ENCODE assay signal across 36 cellular contexts in the genomic region with DNA sequence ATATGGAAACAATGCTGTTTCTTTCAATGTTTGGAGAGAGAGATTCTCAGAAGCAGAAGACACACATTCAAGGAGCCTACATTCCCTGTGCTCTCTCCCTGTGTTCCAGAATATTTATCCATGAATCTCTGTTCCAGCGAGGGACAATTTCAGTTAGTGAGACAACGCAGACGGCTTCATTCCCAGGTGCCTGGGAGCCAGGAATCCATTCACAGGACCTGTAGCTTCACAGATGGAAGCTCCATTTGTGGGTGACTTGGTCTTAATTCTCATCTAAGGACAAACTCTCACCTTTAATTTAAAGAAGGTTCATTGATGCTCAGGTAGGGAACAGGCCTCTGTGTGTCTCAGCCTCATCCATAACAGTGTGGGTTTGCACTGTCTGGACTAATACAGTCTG.
"Had no signal": no experiment of that assay in that cellular context is flagged by ENCODE, and none has a peak within 500 bp of the region (broad histone marks: within the 10 kb centered on the region; RNA-seq: fewer than 3 reads in every experiment).

No MANE protein-coding gene starts in this region.

- H3K79me2 ChIP-seq: hepatocyte had no signal

- H3K36me3 Mint-ChIP-seq: activated CD4-positive, alpha-beta memory T cell treated with anti-CD3 and anti-CD28 coated beads for 36 hours; activated CD8-positive, alpha-beta memory T cell treated with anti-CD3 and anti-CD28 coated beads, Interleukin-2, amount 10 ng/mL, durations not matched to agents 7 days and 5 days; activated naive CD4-positive, alpha-beta T cell treated with anti-CD3 and anti-CD28 coated beads, Interleukin-2, amount 50 U/mL, for 24 hours; activated naive CD8-positive, alpha-beta T cell treated with anti-CD3 and anti-CD28 coated beads for 36 hours had no signal

- H3K27ac Mint-ChIP-seq: activated CD4-positive, alpha-beta memory T cell treated with anti-CD3 and anti-CD28 coated beads for 36 hours; activated CD4-positive, alpha-beta T cell treated with anti-CD3 and anti-CD28 coated beads for 36 hours; activated CD4-positive, alpha-beta T cell treated with anti-CD3 and anti-CD28 coated beads, Interleukin-2, amount 10 ng/mL, durations not matched to agents 24 days and 14 days; activated CD8-positive, alpha-beta memory T cell treated with anti-CD3 and anti-CD28 coated beads, Interleukin-2, amount 10 ng/mL, durations not matched to agents 7 days and 5 days; activated CD8-positive, alpha-beta T cell treated with anti-CD3 and anti-CD28 coated beads, Interleukin-2, amount 10 ng/mL, durations not matched to agents 7 days and 5 days; activated naive CD4-positive, alpha-beta T cell treated with anti-CD3 and anti-CD28 coated beads for 36 hours; activated naive CD4-positive, alpha-beta T cell treated with anti-CD3 and anti-CD28 coated beads, Interleukin-2, amount 50 U/mL, for 24 hours; activated naive CD8-positive, alpha-beta T cell treated with anti-CD3 and anti-CD28 coated beads for 36 hours; activated naive CD8-positive, alpha-beta T cell treated with anti-CD3 and anti-CD28 coated beads, Interleukin-2, amount 50 U/mL, for 24 hours; activated T-helper 1 cell treated with anti-CD3 and anti-CD28 coated beads, Interleukin-12 subunit alpha, Interleukin-12 subunit beta, Interleukin-2, Interleukin-4 antibody, amounts not matched to agents 30 ng/mL and 10 ng/mL and 1 ng/mL, durations not matched to agents 14 hours and 24 hours and 36 hours; activated T-helper 2 cell treated with anti-CD3 and anti-CD28 coated beads, Interferon-gamma antibody, Interleukin-2, Interleukin-4, amounts not matched to agents 10 μg/mL and 5 μg/mL and 100 μg/mL, durations not matched to agents 14 hours and 24 hours and 36 hours; effector memory CD8-positive, alpha-beta T cell; T-helper 17 cell; T-helper 2 cell treated with Interferon-gamma antibody and Interleukin-4, amounts not matched to agents 5 μg/mL and 100 μg/mL, for 36 hours had no signal

- H3K9me3 ChIP-seq: adrenal gland, body of pancreas, esophagus muscularis mucosa, heart right ventricle had no signal

- H3K4me1 Mint-ChIP-seq: activated CD4-positive, alpha-beta T cell treated with anti-CD3 and anti-CD28 coated beads for 36 hours; activated CD4-positive, alpha-beta T cell treated with anti-CD3 and anti-CD28 coated beads, Interleukin-2, amount 10 ng/mL, durations not matched to agents 24 days and 14 days; activated CD8-positive, alpha-beta memory T cell treated with anti-CD3 and anti-CD28 coated beads, Interleukin-2, amount 10 ng/mL, durations not matched to agents 7 days and 5 days; activated naive CD4-positive, alpha-beta T cell treated with anti-CD3 and anti-CD28 coated beads, Interleukin-2, amount 50 U/mL, for 24 hours; activated naive CD8-positive, alpha-beta T cell treated with anti-CD3 and anti-CD28 coated beads for 36 hours; activated naive CD8-positive, alpha-beta T cell treated with anti-CD3 and anti-CD28 coated beads, Interleukin-2, amount 50 U/mL, for 24 hours; central memory CD8-positive, alpha-beta T cell; T-helper 17 cell had no signal

- DNase-seq: activated CD4-positive, alpha-beta memory T cell treated with anti-CD3 and anti-CD28 coated beads for 36 hours; activated CD4-positive, alpha-beta T cell treated with anti-CD3 and anti-CD28 coated beads for 36 hours; activated CD4-positive, alpha-beta T cell treated with anti-CD3 and anti-CD28 coated beads, Interleukin-2, amount 10 ng/mL, durations not matched to agents 24 days and 14 days; activated CD4-positive, CD25-positive, alpha-beta regulatory T cell; activated CD4-positive, CD25-positive, alpha-beta regulatory T cell treated with anti-CD3 and anti-CD28 coated beads, Interleukin-2, amount 50 U/mL, for 72 hours; activated CD8-positive, alpha-beta memory T cell treated with anti-CD3 and anti-CD28 coated beads, Interleukin-2, amount 10 ng/mL, durations not matched to agents 7 days and 5 days; activated CD8-positive, alpha-beta memory T cell treated with anti-CD3 and anti-CD28 coated beads, Interleukin-2, amount 50 U/mL, for 4 hours; activated CD8-positive, alpha-beta T cell treated with anti-CD3 and anti-CD28 coated beads, Interleukin-2, amount 10 ng/mL, durations not matched to agents 7 days and 5 days; activated effector memory CD4-positive, alpha-beta T cell treated with anti-CD3 and anti-CD28 coated beads, Interleukin-2, amount 50 U/mL, for 16 hours; activated naive CD4-positive, alpha-beta T cell treated with anti-CD3 and anti-CD28 coated beads for 36 hours; activated naive CD8-positive, alpha-beta T cell treated with anti-CD3 and anti-CD28 coated beads for 36 hours; activated naive CD8-positive, alpha-beta T cell treated with anti-CD3 and anti-CD28 coated beads, Interleukin-2, amount 50 U/mL, for 24 hours; activated T-cell treated with anti-CD3 and anti-CD28 coated beads, Interleukin-2, amount 50 U/mL, for 1 hour; activated T-cell treated with anti-CD3 and anti-CD28 coated beads, Interleukin-2, amount 50 U/mL, for 48 hours; adrenal gland; amygdala; aorta; body of pancreas; cortex of kidney; dermis blood vessel endothelial cell; effector CD4-positive, alpha-beta T cell; effector memory CD8-positive, alpha-beta T cell; erythroblast; foreskin keratinocyte; gastrocnemius medialis; heart right ventricle; T-helper 17 cell; T1000 had no signal

- H2AFZ ChIP-seq: hepatocyte had no signal

- H3K27ac ChIP-seq: adrenal gland, body of pancreas, cardiac muscle cell, esophagus muscularis mucosa, foreskin keratinocyte, gastrocnemius medialis, heart right ventricle, hepatocyte had no signal

- H3K4me3 Mint-ChIP-seq: activated CD4-positive, alpha-beta memory T cell treated with anti-CD3 and anti-CD28 coated beads for 36 hours; activated CD4-positive, alpha-beta T cell treated with anti-CD3 and anti-CD28 coated beads for 36 hours; activated CD4-positive, alpha-beta T cell treated with anti-CD3 and anti-CD28 coated beads, Interleukin-2, amount 10 ng/mL, durations not matched to agents 24 days and 14 days; activated CD8-positive, alpha-beta memory T cell treated with anti-CD3 and anti-CD28 coated beads, Interleukin-2, amount 10 ng/mL, durations not matched to agents 7 days and 5 days; activated CD8-positive, alpha-beta T cell treated with anti-CD3 and anti-CD28 coated beads, Interleukin-2, amount 10 ng/mL, durations not matched to agents 7 days and 5 days; activated naive CD4-positive, alpha-beta T cell treated with anti-CD3 and anti-CD28 coated beads for 36 hours; activated naive CD4-positive, alpha-beta T cell treated with anti-CD3 and anti-CD28 coated beads, Interleukin-2, amount 50 U/mL, for 24 hours; activated naive CD8-positive, alpha-beta T cell treated with anti-CD3 and anti-CD28 coated beads for 36 hours; activated naive CD8-positive, alpha-beta T cell treated with anti-CD3 and anti-CD28 coated beads, Interleukin-2, amount 50 U/mL, for 24 hours; activated T-helper 1 cell treated with anti-CD3 and anti-CD28 coated beads, Interleukin-12 subunit alpha, Interleukin-12 subunit beta, Interleukin-2, Interleukin-4 antibody, amounts not matched to agents 30 ng/mL and 10 ng/mL and 1 ng/mL, durations not matched to agents 14 hours and 24 hours and 36 hours; central memory CD8-positive, alpha-beta T cell; effector memory CD8-positive, alpha-beta T cell; T-helper 17 cell; T-helper 2 cell treated with Interferon-gamma antibody and Interleukin-4, amounts not matched to agents 5 μg/mL and 100 μg/mL, for 36 hours had no signal

- H3K4me2 ChIP-seq: hepatocyte had no signal

- H3K27me3 Mint-ChIP-seq: activated CD4-positive, alpha-beta T cell treated with anti-CD3 and anti-CD28 coated beads, Interleukin-2, amount 10 ng/mL, durations not matched to agents 24 days and 14 days; activated CD8-positive, alpha-beta memory T cell treated with anti-CD3 and anti-CD28 coated beads, Interleukin-2, amount 10 ng/mL, durations not matched to agents 7 days and 5 days; activated naive CD8-positive, alpha-beta T cell treated with anti-CD3 and anti-CD28 coated beads, Interleukin-2, amount 50 U/mL, for 24 hours had no signal

- H3K27me3 ChIP-seq: body of pancreas, cardiac muscle cell, foreskin keratinocyte, hepatocyte had no signal

- H3K36me3 ChIP-seq: adrenal gland, cardiac muscle cell, esophagus muscularis mucosa, gastrocnemius medialis, heart right ventricle had no signal

- H3K4me1 ChIP-seq: adrenal gland, body of pancreas, esophagus muscularis mucosa, foreskin keratinocyte, gastrocnemius medialis, heart right ventricle had no signal

- H3K9me3 Mint-ChIP-seq: activated CD4-positive, alpha-beta memory T cell treated with anti-CD3 and anti-CD28 coated beads for 36 hours; activated CD4-positive, alpha-beta T cell treated with anti-CD3 and anti-CD28 coated beads, Interleukin-2, amount 10 ng/mL, durations not matched to agents 24 days and 14 days; activated naive CD4-positive, alpha-beta T cell treated with anti-CD3 and anti-CD28 coated beads for 36 hours; activated naive CD4-positive, alpha-beta T cell treated with anti-CD3 and anti-CD28 coated beads, Interleukin-2, amount 50 U/mL, for 24 hours; activated naive CD8-positive, alpha-beta T cell treated with anti-CD3 and anti-CD28 coated beads for 36 hours; activated naive CD8-positive, alpha-beta T cell treated with anti-CD3 and anti-CD28 coated beads, Interleukin-2, amount 50 U/mL, for 24 hours; activated T-helper 1 cell treated with anti-CD3 and anti-CD28 coated beads, Interleukin-12 subunit alpha, Interleukin-12 subunit beta, Interleukin-2, Interleukin-4 antibody, amounts not matched to agents 30 ng/mL and 10 ng/mL and 1 ng/mL, durations not matched to agents 14 hours and 24 hours and 36 hours; activated T-helper 2 cell treated with anti-CD3 and anti-CD28 coated beads, Interferon-gamma antibody, Interleukin-2, Interleukin-4, amounts not matched to agents 10 μg/mL and 5 μg/mL and 100 μg/mL, durations not matched to agents 14 hours and 24 hours and 36 hours had no signal

- H3K4me3 ChIP-seq: adrenal gland, body of pancreas, cardiac muscle cell, esophagus muscularis mucosa, gastrocnemius medialis, heart right ventricle, hepatocyte had no signal
